ENCODE assay signal across 15 cellular contexts in the genomic region with DNA sequence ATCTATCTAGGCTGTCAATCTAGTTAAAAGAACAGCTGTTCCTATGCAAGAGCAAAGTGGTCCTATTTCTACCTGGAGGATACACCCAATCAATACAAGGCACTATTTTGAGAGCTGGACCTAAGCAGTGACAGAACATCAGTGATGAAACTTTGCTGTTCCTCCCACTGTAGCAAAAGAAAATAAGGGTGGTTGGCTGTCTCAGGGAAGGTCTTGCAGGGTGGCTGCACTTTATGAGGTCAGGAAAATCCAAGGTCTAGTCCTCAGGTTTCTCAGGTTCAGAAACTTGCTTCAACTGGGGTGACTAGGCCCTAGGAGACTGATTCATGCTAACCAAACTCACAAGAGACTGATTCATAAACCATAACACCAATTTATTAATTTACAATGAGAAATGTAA. TPM values are rescaled to one million over a fixed set of nuclear protein-coding genes. Genes with fewer than 3 reads are reported as not detected.
DNase-seq lines count a peak whose midpoint lies in the region; ATAC-seq and TF ChIP-seq lines count a peak whose summit lies in the region.
"Had no signal": no experiment of that assay in that cellular context is flagged by ENCODE, and none has a peak within 500 bp of the region (broad histone marks: within the 10 kb centered on the region; RNA-seq: fewer than 3 reads in every experiment).

No MANE protein-coding gene starts in this region.

- no peak overlapping the region for H2AFZ ChIP-seq in PC-3 (ENCODE audit: low read length)

- no peaks in the 10 kb centered on the region for H3K27me3 ChIP-seq in PC-3 (ENCODE audit: low read length)
- H3K27me3 ChIP-seq: breast epithelium had no signal

- H3K9me2 ChIP-seq in PC-3 (replicated peaks; ENCODE audit: low read length) = no peaks in the 10 kb centered on the region

- POLR2A ChIA-PET in PC-3 (lab: Charles Lee; ENCODE audit: unreplicated experiment) = no interaction called here

- no peak overlapping the region for H3K4me3 Mint-ChIP-seq in activated T-cell treated with anti-CD3 and anti-CD28 coated beads, Interleukin-2, amount 50 U/mL, for 4 hours
- H3K4me3 Mint-ChIP-seq: mesothelial cell of epicardium had no signal

- no TSS peak for BruUV-seq in PC-3 (replicated peaks; lab: Mats Ljungman, UMichigan)

- H3K9ac ChIP-seq in PC-3 (ENCODE audit: low read length) = no peak overlapping the region

- TF ChIP-seq CTCF in PC-3 (conservative IDR thresholded peaks at IDR 0.05; ENCODE audit: low read depth, low read length) = no peak
- TF ChIP-seq CTCF in epithelial cell of proximal tubule (conservative IDR thresholded peaks at IDR 0.05; ENCODE audit: low read depth, low read length) = no peak

- no peak for DNase-seq in activated T-cell treated with anti-CD3 and anti-CD28 coated beads, Interleukin-2, amount 50 U/mL, for 4 hours
- no peak for DNase-seq in activated T-cell treated with anti-CD3 and anti-CD28 coated beads, Interleukin-2, amount 50 U/mL, for 48 hours
- DNase-seq in PC-3 = peak; percentile 37
- peak; percentile 41 for DNase-seq in epithelial cell of proximal tubule (ENCODE audit: low read depth)
- DNase-seq in renal cortical epithelial cell (ENCODE audit: low read depth) = peak; percentile 68
- no peak for DNase-seq in cerebellar cortex (ENCODE audit: low spot score)
- DNase-seq: activated CD8-positive, alpha-beta memory T cell treated with anti-CD3 and anti-CD28 coated beads, Interleukin-2, amount 50 U/mL, for 4 hours; hippocampal formation; NCI-H1048; NK-92 treated with Interleukin-12 subunit alpha and Interleukin-12 subunit beta, amount 100 ng/mL, for 24 hours; SIG-M5 had no signal

- H3F3A ChIP-seq in PC-3 (ENCODE audit: low read length, unreplicated experiment) = no peaks in the 10 kb centered on the region

- peak overlapping the region; percentile 39 for H3K27ac ChIP-seq in PC-3 (ENCODE audit: low read length)
- H3K27ac ChIP-seq: breast epithelium had no signal

- CTCF ChIA-PET in PC-3 (lab: Charles Lee) = interaction anchor here (0.9 kb wide), 1 partner anchor 17 kb away, joined by 5 read pairs; no protein-coding TSS in a partner anchor

- no peaks in the 10 kb centered on the region for H3K27me3 Mint-ChIP-seq in activated T-cell treated with anti-CD3 and anti-CD28 coated beads, Interleukin-2, amount 50 U/mL, for 4 hours (ENCODE audit: low read depth)

- peaks cover 20% of the 10 kb centered on the region for H4K20me1 ChIP-seq in PC-3 (ENCODE audit: low read length)

- peaks cover 88% of the 10 kb centered on the region for H3K36me3 ChIP-seq in PC-3 (ENCODE audit: low read depth, low read length)

- no peaks in the 10 kb centered on the region for H3K9me3 Mint-ChIP-seq in activated T-cell treated with anti-CD3 and anti-CD28 coated beads, Interleukin-2, amount 50 U/mL, for 4 hours
- H3K9me3 Mint-ChIP-seq: mesothelial cell of epicardium had no signal

- H3K4me2 ChIP-seq in PC-3 (ENCODE audit: low read length) = no peak overlapping the region

- no peak overlapping the region for H3K4me3 ChIP-seq in PC-3 (ENCODE audit: low read length)
- no peak overlapping the region for H3K4me3 ChIP-seq in epithelial cell of proximal tubule (ENCODE audit: low read depth, low read length)
- H3K4me3 ChIP-seq: breast epithelium had no signal

- H3K4me1 ChIP-seq in PC-3 (ENCODE audit: insufficient read depth, low read length) = 0 out of 2 replicates have a peak, but pooled peaks cover 5% of the 10 kb centered on the region
- H3K4me1 ChIP-seq: breast epithelium had no signal

- no peaks in the 10 kb centered on the region for H3K9me3 ChIP-seq in PC-3 (ENCODE audit: low read length)
- H3K9me3 ChIP-seq: breast epithelium had no signal

- intact Hi-C loops in PC-3 (cut with micrococcal nuclease) = no loop called here

- peaks cover 39% of the 10 kb centered on the region for H3K79me2 ChIP-seq in PC-3 (ENCODE audit: low read length)

- peak; percentile 52 to 62 for ATAC-seq in activated T-cell treated with anti-CD3 and anti-CD28 coated beads, Interleukin-2, amount 50 U/mL, for 4 hours
- ATAC-seq in PC-3 = peak; percentile 75
- ATAC-seq in HG02973 (IDR thresholded peaks at IDR 0.05; ENCODE audit: unreplicated experiment) = no peak
- no peak for ATAC-seq in GM18867 (IDR thresholded peaks at IDR 0.05; ENCODE audit: unreplicated experiment)

- peaks cover 24% of the 10 kb centered on the region for H3K4me1 Mint-ChIP-seq in activated T-cell treated with anti-CD3 and anti-CD28 coated beads, Interleukin-2, amount 50 U/mL, for 4 hours (ENCODE audit: low read depth)

- H3K36me3 Mint-ChIP-seq in activated T-cell treated with anti-CD3 and anti-CD28 coated beads, Interleukin-2, amount 50 U/mL, for 4 hours (ENCODE audit: insufficient read depth) = peaks cover 59% of the 10 kb centered on the region

RNA-seq across cellular contexts. Expression of gene CPSF7, which starts 11.6 kb away (rescaled TPM):
- total RNA-seq in activated T-cell treated with anti-CD3 and anti-CD28 coated beads, Interleukin-2, amount 50 U/mL, for 4 hours = 100 to 1,000 TPM; 131 to 142 (median 138) TPM
- 51.1 and 55.3 TPM in 2 replicates for total RNA-seq in PC-3 (2014; rRNA removed)
- 43.3 and 57.6 TPM in 2 replicates for total RNA-seq in epithelial cell of proximal tubule
- total RNA-seq in renal cortical epithelial cell = 10.9 and 27.7 TPM in 2 replicates

RNA-seq across cellular contexts. Expression of gene SDHAF2, which starts 11.8 kb away (rescaled TPM):
- 10 to 100 TPM; 48.4 to 55.8 (median 49.3) TPM for total RNA-seq in activated T-cell treated with anti-CD3 and anti-CD28 coated beads, Interleukin-2, amount 50 U/mL, for 4 hours
- 54.3 and 90.4 TPM in 2 replicates for total RNA-seq in PC-3 (2014; rRNA removed)
- 34.4 and 63.2 TPM in 2 replicates for total RNA-seq in epithelial cell of proximal tubule
- total RNA-seq in renal cortical epithelial cell = 35.0 and 58.5 TPM in 2 replicates

RNA-seq across cellular contexts. Expression of gene TMEM216, which starts 25.7 kb away (rescaled TPM):
- total RNA-seq in activated T-cell treated with anti-CD3 and anti-CD28 coated beads, Interleukin-2, amount 50 U/mL, for 4 hours = 10 to 100 TPM; 12.0 to 15.3 (median 14.0) TPM
- total RNA-seq in PC-3 (2014; rRNA removed) (19.3 and 23.2 TPM in 2 replicates), epithelial cell of proximal tubule (8.3 and 10.6 TPM in 2 replicates), renal cortical epithelial cell (10.9 and 12.0 TPM in 2 replicates)

RNA-seq across cellular contexts. Expression of gene TMEM138, which starts 56.0 kb away (rescaled TPM):
- 10 to 100 TPM; 74.2 to 91.5 (median 81.2) TPM for total RNA-seq in activated T-cell treated with anti-CD3 and anti-CD28 coated beads, Interleukin-2, amount 50 U/mL, for 4 hours
- total RNA-seq in PC-3 (2014; rRNA removed) = 39.8 and 40.7 TPM in 2 replicates
- total RNA-seq in epithelial cell of proximal tubule = 21.7 and 21.9 TPM in 2 replicates
- 12.3 and 22.9 TPM in 2 replicates for total RNA-seq in renal cortical epithelial cell

RNA-seq across cellular contexts. Expression of gene CYB561A3, which starts 56.5 kb away (rescaled TPM):
- 10 to 100 TPM; 28.8 to 35.2 (median 33.3) TPM for total RNA-seq in activated T-cell treated with anti-CD3 and anti-CD28 coated beads, Interleukin-2, amount 50 U/mL, for 4 hours
- 51.2 and 58.2 TPM in 2 replicates for total RNA-seq in PC-3 (2014; rRNA removed)
- 22.1 and 42.0 TPM in 2 replicates for total RNA-seq in epithelial cell of proximal tubule
- 20.1 and 47.0 TPM in 2 replicates for total RNA-seq in renal cortical epithelial cell

Comparison
In these comparisons a context has a peak if more than half of its experiments do, and no peak if none do; other contexts are left out.
1. ATAC-seq: peak in activated T-cell treated with anti-CD3 and anti-CD28 coated beads, Interleukin-2, amount 50 U/mL, for 4 hours (2 of 2) and PC-3 (single experiment); none in HG02973 (single experiment) and GM18867 (single experiment).
2. DNase-seq: peak in PC-3 (single experiment), epithelial cell of proximal tubule (single experiment) and renal cortical epithelial cell (single experiment); none in activated T-cell treated with anti-CD3 and anti-CD28 coated beads, Interleukin-2, amount 50 U/mL, for 4 hours (single experiment), activated T-cell treated with anti-CD3 and anti-CD28 coated beads, Interleukin-2, amount 50 U/mL, for 48 hours (0 of 2) and cerebellar cortex (single experiment).